16 cellular contexts compared by ENCODE assay signal in the genomic region with DNA sequence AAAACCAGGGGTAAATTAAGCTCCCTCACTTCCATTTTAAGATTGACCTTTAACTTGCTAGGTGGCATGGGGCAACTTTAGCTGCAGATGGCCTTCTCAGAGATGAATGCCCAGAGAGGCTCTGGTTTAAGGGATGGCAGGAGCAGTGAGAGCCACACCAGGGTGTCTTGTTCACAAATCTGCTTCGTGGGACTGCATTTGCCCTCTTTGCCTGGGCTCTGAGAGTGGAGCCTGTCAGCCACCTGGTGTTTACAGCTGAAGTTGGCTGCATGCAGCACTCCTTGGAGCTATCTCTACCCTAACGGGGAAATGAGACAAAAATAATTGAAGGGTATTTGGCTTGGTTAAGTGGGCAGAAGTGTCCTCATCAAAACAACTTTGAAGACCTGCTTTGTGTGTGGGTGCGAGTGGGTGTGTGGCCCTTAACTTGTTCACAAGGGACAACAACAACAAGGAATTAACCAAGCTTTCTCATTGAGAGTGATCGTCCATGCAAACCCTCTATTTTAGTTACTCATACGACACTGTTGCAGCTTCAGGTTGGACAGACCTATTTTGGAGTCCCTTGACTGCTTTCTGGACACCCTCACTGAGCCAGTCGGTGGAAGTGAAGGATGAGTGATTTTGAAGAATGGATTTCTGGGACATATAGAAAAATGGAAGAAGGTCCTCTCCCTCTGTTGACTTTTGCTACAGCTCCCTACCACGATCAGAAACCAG. TPM values are rescaled to one million over a fixed set of nuclear protein-coding genes. Genes with fewer than 3 reads are reported as not detected.
DNase-seq lines count a peak whose midpoint lies in the region; ATAC-seq and TF ChIP-seq lines count a peak whose summit lies in the region.
"Had no signal": no experiment of that assay in that cellular context is flagged by ENCODE, and none has a peak within 500 bp of the region (broad histone marks: within the 10 kb centered on the region; RNA-seq: fewer than 3 reads in every experiment).

No MANE protein-coding gene starts in this region.

- no peak for ATAC-seq in HG03196 (IDR thresholded peaks at IDR 0.05; ENCODE audit: unreplicated experiment)
- ATAC-seq: esophagus mucosa had no signal

- H3K36me3 ChIP-seq in skeletal muscle tissue (ENCODE audit: control insufficient read depth in 3 of 3, insufficient read depth in 3 of 3, low read length in 3 of 3): peaks cover 0 to 2% (median 0%) of the 10 kb centered on the region in 3 donors
- H3K36me3 ChIP-seq: thyroid gland had no signal

- no peak overlapping the region for H3K4me3 Mint-ChIP-seq in mesothelial cell of epicardium
- H3K4me3 Mint-ChIP-seq: activated CD4-positive, alpha-beta T cell treated with anti-CD3 and anti-CD28 coated beads, Interleukin-2, amount 10 ng/mL, durations not matched to agents 24 days and 14 days; activated T-cell treated with anti-CD3 and anti-CD28 coated beads, Interleukin-2, amount 50 U/mL, for 24 hours had no signal

- no peak for TF ChIP-seq CTCF in mesothelial cell of epicardium (IDR thresholded peaks at IDR 0.05; ENCODE audit: unreplicated experiment)

- H3K27ac Mint-ChIP-seq in mesothelial cell of epicardium: no peak overlapping the region
- H3K27ac Mint-ChIP-seq: activated CD4-positive, alpha-beta T cell treated with anti-CD3 and anti-CD28 coated beads, Interleukin-2, amount 10 ng/mL, durations not matched to agents 24 days and 14 days; activated T-cell treated with anti-CD3 and anti-CD28 coated beads, Interleukin-2, amount 50 U/mL, for 24 hours had no signal

- H3K9me3 Mint-ChIP-seq in mesothelial cell of epicardium: no peaks in the 10 kb centered on the region
- H3K9me3 Mint-ChIP-seq: activated CD4-positive, alpha-beta T cell treated with anti-CD3 and anti-CD28 coated beads, Interleukin-2, amount 10 ng/mL, durations not matched to agents 24 days and 14 days; activated T-cell treated with anti-CD3 and anti-CD28 coated beads, Interleukin-2, amount 50 U/mL, for 24 hours had no signal

- H3K4me1 ChIP-seq in skeletal muscle tissue (ENCODE audit: control insufficient read depth in 3 of 3, insufficient read depth in 3 of 3, low read length in 3 of 3): peaks cover 34 to 55% (median 44%) of the 10 kb centered on the region in 3 donors

- no peaks in the 10 kb centered on the region for H3K9me3 ChIP-seq in skeletal muscle tissue (ENCODE audit: control insufficient read depth in 3 of 3, low read length in 3 of 3)
- H3K9me3 ChIP-seq: thyroid gland had no signal

- no peaks in the 10 kb centered on the region for H3K27me3 Mint-ChIP-seq in mesothelial cell of epicardium (ENCODE audit: low read depth)
- H3K27me3 Mint-ChIP-seq: activated CD4-positive, alpha-beta T cell treated with anti-CD3 and anti-CD28 coated beads, Interleukin-2, amount 10 ng/mL, durations not matched to agents 24 days and 14 days; activated T-cell treated with anti-CD3 and anti-CD28 coated beads, Interleukin-2, amount 50 U/mL, for 24 hours had no signal

- no peaks in the 10 kb centered on the region for H3K36me3 Mint-ChIP-seq in mesothelial cell of epicardium

- peaks cover 64% of the 10 kb centered on the region for H3K4me1 Mint-ChIP-seq in mesothelial cell of epicardium

- peak overlapping the region; percentile 42 to 68 (median 62) for H3K4me3 ChIP-seq in skeletal muscle tissue (ENCODE audit: low read length in 3 of 3)
- H3K4me3 ChIP-seq: thyroid gland had no signal

- peak overlapping the region; percentile 51 to 69 (median 67) for H3K9ac ChIP-seq in skeletal muscle tissue (ENCODE audit: low read depth in 1 of 3, low read length in 3 of 3)

- no peaks in the 10 kb centered on the region for H3K27me3 ChIP-seq in skeletal muscle tissue (ENCODE audit: control insufficient read depth in 3 of 3, insufficient read depth in 3 of 3, low read length in 3 of 3)
- H3K27me3 ChIP-seq: thyroid gland had no signal

- peak overlapping the region; percentile 76 for H3K27ac ChIP-seq in skeletal muscle tissue (ENCODE audit: low read depth, low read length)
- H3K27ac ChIP-seq: thyroid gland had no signal

- peak; percentile 51 for DNase-seq in NCI-H2029 treated with DMSO at 0.1 percent for 48 hours (lab: John Stamatoyannopoulos, UW)
- DNase-seq in NCI-H2029 (lab: John Stamatoyannopoulos, UW): no peak
- peak; percentile 56 for DNase-seq in NCI-H1694 treated with DMSO at 0.1 percent for 48 hours (lab: John Stamatoyannopoulos, UW)
- DNase-seq in cerebellar cortex (ENCODE audit: low spot score): peak; percentile 81
- DNase-seq in mesothelial cell of epicardium (ENCODE audit: low spot score in 2 of 2, unreplicated experiment in 2 of 2): no peak
- no peak for DNase-seq in SIG-M5 (lab: John Stamatoyannopoulos, UW)
- DNase-seq: activated CD4-positive, alpha-beta T cell treated with anti-CD3 and anti-CD28 coated beads, Interleukin-2, amount 10 ng/mL, durations not matched to agents 24 days and 14 days; activated T-cell treated with anti-CD3 and anti-CD28 coated beads, Interleukin-2, amount 50 U/mL, for 24 hours; cortex of kidney; hippocampal formation; NCI-H526 treated with DMSO at 0.1 percent for 48 hours; T-helper 9 cell; thyroid gland had no signal

RNA-seq across cellular contexts. Expression of a gene that starts 29.8 kb away (rescaled TPM):
- total RNA-seq in skeletal muscle tissue (144 TPM), mesothelial cell of epicardium (43.8 to 46.8 TPM (median 46.0 TPM) in 3 replicates)

Comparison
In these comparisons a context has a peak if more than half of its experiments do, and no peak if none do; other contexts are left out.
1. DNase-seq: peak in NCI-H2029 treated with DMSO at 0.1 percent for 48 hours (single experiment), NCI-H1694 treated with DMSO at 0.1 percent for 48 hours (single experiment) and cerebellar cortex (single experiment); none in NCI-H2029 (single experiment), mesothelial cell of epicardium (0 of 2) and SIG-M5 (single experiment).